Comparison of ENCODE assay signal across 1 cellular context in the genomic region with DNA sequence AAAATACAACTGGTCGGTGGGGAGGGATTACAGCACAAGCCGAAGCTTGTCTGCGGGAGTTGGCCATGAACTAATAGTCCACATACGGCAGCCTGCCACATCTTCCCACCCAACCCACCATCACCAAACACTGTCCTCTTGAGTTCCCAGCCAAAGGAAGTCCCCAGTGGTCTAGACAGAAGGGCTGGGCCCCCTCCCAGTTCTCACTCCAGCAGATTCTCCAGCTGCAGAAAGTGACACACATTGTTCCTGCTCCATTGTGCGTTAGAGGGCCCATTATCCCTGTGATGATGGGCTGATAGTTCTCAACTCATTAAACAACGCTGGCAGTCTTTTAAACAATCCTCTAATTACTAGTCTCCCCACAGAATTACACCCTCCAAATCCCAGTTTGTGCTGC.
TF ChIP-seq lines count a peak whose summit lies in the region.

No MANE protein-coding gene starts in this region.

TF ChIP-seq in H1, 55 proteins besides CTCF, POLR2A, EP300 and RAD21 (continued from another document):
- TF ChIP-seq CBX8 (IDR thresholded peaks at IDR 0.05; ENCODE audit: borderline replicate concordance, low read depth, low read length) (no peak), CBX5 (IDR thresholded peaks at IDR 0.05; ENCODE audit: low read depth, low read length) (no peak), SP4 (IDR thresholded peaks at IDR 0.05; ENCODE audit: low read length) (no peak), RBBP5 (IDR thresholded peaks at IDR 0.05; ENCODE audit: borderline replicate concordance, low read depth, low read length) (no peak), SIX5 (IDR thresholded peaks at IDR 0.05; ENCODE audit: low read depth, low read length) (no peak), BCL11A (IDR thresholded peaks at IDR 0.05; ENCODE audit: low read depth in 2 of 2, low read length in 2 of 2) (no peak), MAFK (IDR thresholded peaks at IDR 0.05; ENCODE audit: low read depth, low read length) (no peak), JUND (IDR thresholded peaks at IDR 0.05; ENCODE audit: low read length) (no peak), CREB1 (IDR thresholded peaks at IDR 0.05) (no peak), FOSL1 (IDR thresholded peaks at IDR 0.05; ENCODE audit: insufficient read depth, low read depth, low read length) (no peak), BACH1 (IDR thresholded peaks at IDR 0.05; ENCODE audit: low read length) (no peak)
- TF ChIP-seq, protein P1, sequence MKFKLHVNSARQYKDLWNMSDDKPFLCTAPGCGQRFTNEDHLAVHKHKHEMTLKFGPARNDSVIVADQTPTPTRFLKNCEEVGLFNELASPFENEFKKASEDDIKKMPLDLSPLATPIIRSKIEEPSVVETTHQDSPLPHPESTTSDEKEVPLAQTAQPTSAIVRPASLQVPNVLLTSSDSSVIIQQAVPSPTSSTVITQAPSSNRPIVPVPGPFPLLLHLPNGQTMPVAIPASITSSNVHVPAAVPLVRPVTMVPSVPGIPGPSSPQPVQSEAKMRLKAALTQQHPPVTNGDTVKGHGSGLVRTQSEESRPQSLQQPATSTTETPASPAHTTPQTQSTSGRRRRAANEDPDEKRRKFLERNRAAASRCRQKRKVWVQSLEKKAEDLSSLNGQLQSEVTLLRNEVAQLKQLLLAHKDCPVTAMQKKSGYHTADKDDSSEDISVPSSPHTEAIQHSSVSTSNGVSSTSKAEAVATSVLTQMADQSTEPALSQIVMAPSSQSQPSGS (IDR thresholded peaks at IDR 0.05; ENCODE audit: low read length): no peak
